In genomic region chr5:172293054-172293744, GRCh38 we compare ENCODE assay signal across 1 cellular context.
TF ChIP-seq lines count a peak whose summit lies in the region.

No MANE protein-coding gene starts in this region.

TF ChIP-seq in HepG2, 621 proteins besides CTCF, POLR2A, EP300 and RAD21 (continued from another document):
- no peak for TF ChIP-seq ZBTB40 (IDR thresholded peaks at IDR 0.05)
- no peak for TF ChIP-seq ZBTB40 (CRISPR knock-in tag; IDR thresholded peaks at IDR 0.05)
- TF ChIP-seq ZNF724P (CRISPR knock-in tag; IDR thresholded peaks at IDR 0.05; ENCODE audit: borderline replicate concordance): no peak
- no peak for TF ChIP-seq ZNF577 (CRISPR knock-in tag; IDR thresholded peaks at IDR 0.05; ENCODE audit: borderline replicate concordance, low read depth)
- 0 out of 2 replicates have a peak, but pooled peaks have one; percentile 25 for TF ChIP-seq FOSL2 (CRISPR knock-in tag; IDR thresholded peaks at IDR 0.05)
- no peak for TF ChIP-seq NONO (IDR thresholded peaks at IDR 0.05)
- TF ChIP-seq NONO (CRISPR knock-in tag; conservative IDR thresholded peaks at IDR 0.05): no peak
- TF ChIP-seq CBX5 (CRISPR knock-in tag; IDR thresholded peaks at IDR 0.05; ENCODE audit: borderline replicate concordance): peak; percentile 30; the same call in 1 of the 2 replicates
- peak; percentile 36; the same call in 1 of the 2 replicates for TF ChIP-seq BCL6 (CRISPR knock-in tag; IDR thresholded peaks at IDR 0.05)
- 0 out of 2 replicates have a peak, but pooled peaks have one; percentile 34 for TF ChIP-seq DRAP1 (CRISPR knock-in tag; IDR thresholded peaks at IDR 0.05)
